In the genomic region with DNA sequence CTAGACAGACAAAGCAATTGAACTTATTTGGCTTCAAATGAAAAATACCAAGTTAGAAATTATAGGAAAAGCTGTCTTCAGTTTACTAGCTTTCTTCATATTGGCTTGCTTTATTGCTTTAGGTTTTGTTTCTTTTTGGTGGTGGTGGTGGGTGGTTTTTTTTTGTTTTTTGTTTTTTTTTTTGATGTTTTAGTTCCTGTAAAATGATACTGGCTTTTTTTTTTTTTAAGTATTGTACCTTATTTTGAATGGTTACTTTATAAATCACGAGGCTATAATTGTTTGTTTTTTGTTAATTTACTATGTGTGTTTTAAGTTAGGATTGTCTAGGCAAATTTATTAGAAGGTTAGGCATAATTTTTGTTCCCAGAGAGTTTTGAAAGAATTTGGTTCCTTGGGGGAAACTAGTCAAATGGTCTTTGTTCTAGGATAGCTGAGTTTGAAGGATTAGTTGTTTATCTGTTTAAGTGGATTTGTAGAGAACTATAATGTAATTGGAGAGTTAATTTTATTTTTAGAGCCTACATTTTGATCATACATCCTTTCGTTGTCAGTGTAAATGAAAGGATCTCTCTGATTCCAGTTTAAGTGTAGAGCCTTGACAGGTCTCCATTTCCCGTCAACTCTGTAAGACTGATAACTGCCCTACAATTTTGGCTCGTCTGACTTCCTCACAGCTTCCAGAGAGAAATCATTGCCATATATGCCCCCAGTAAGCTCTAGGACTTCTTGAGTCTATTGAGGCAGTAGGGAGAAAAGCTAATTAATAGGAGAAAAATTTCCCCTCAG, we compare ENCODE assay signal across 9 cellular contexts. TPM values are rescaled to one million over a fixed set of nuclear protein-coding genes. Genes with fewer than 3 reads are reported as not detected.
A peak's percentile ranks its signal among the peaks of the same experiment; 100 is the strongest.
DNase-seq lines count a peak whose midpoint lies in the region; ATAC-seq and TF ChIP-seq lines count a peak whose summit lies in the region.
"Had no signal": no experiment of that assay in that cellular context is flagged by ENCODE, and none has a peak within 500 bp of the region (broad histone marks: within the 10 kb centered on the region; RNA-seq: fewer than 3 reads in every experiment).

No MANE protein-coding gene starts in this region.

- peaks cover 22% of the 10 kb centered on the region for H3K4me1 ChIP-seq in Panc1 (ENCODE audit: control insufficient read depth, insufficient read depth, low read length)

- peaks cover 9% of the 10 kb centered on the region for H3K36me3 ChIP-seq in Panc1 (ENCODE audit: control insufficient read depth, insufficient read depth, low read length)

- no TSS peak for BruUV-seq in Panc1 (replicated peaks; lab: Mats Ljungman, UMichigan)

- no peaks in the 10 kb centered on the region for H3K27me3 ChIP-seq in Panc1 (ENCODE audit: control insufficient read depth, insufficient read depth, low read length)

- ATAC-seq in Panc1 (no peak), HG02885 (IDR thresholded peaks at IDR 0.05; ENCODE audit: poor library complexity, unreplicated experiment) (no peak), GM21737 (IDR thresholded peaks at IDR 0.05; ENCODE audit: unreplicated experiment) (no peak), GM18868 (IDR thresholded peaks at IDR 0.05; ENCODE audit: unreplicated experiment) (no peak)

- TF ChIP-seq CTCF in GM12875 (IDR thresholded peaks at IDR 0.05; ENCODE audit: borderline replicate concordance, insufficient read depth, low read depth, low read length) (no peak), Panc1 (IDR thresholded peaks at IDR 0.05) (no peak), epithelial cell of esophagus (IDR thresholded peaks at IDR 0.05; ENCODE audit: insufficient read depth, low read depth, low read length, missing control alignments) (no peak), retinal pigment epithelial cell (conservative IDR thresholded peaks at IDR 0.05; ENCODE audit: low read depth, low read length) (no peak), lower leg skin (IDR thresholded peaks at IDR 0.05) (no peak)

- in situ Hi-C loops in Panc1 (cut with HindIII; ENCODE audit: low pct_unique_long_range_greater_than_20kb, low sequenced_read_pairs): no loop called here

- TF ChIP-seq POLR2A in lower leg skin (IDR thresholded peaks at IDR 0.05): no peak

- H3K27ac ChIP-seq in Panc1 (ENCODE audit: low read length): peak overlapping the region; percentile 99

- no peaks in the 10 kb centered on the region for H3K9me3 ChIP-seq in Panc1 (ENCODE audit: control insufficient read depth, insufficient read depth, low read depth, low read length)

- no peak for DNase-seq in Panc1 (ENCODE audit: low read depth, low spot score)
- DNase-seq in epithelial cell of esophagus (ENCODE audit: low read depth): no peak
- DNase-seq in retinal pigment epithelial cell (ENCODE audit: low read depth): no peak
- no peak for DNase-seq in lower leg skin (ENCODE audit: low spot score in 2 of 2)
- DNase-seq: NCI-H1436 had no signal

- 6 to 8% methylated on average over 4 of the region's 4 CpGs for WGBS in lower leg skin, 2 donors

- intact Hi-C loops in Panc1 (cut with micrococcal nuclease; ENCODE audit: unreplicated experiment): no loop called here
- intact Hi-C loops in lower leg skin (cut with DNase I; ENCODE audit: low total_unique reads): no loop called here

- POLR2A ChIA-PET in Panc1 (lab: Charles Lee): interaction anchor here (0.7 kb wide), 2 partner anchors 34 to 83 kb away, joined by 3 read pairs; no protein-coding TSS in a partner anchor

- H3K4me3 ChIP-seq in GM12875 (ENCODE audit: low read depth, low read length): peak overlapping the region; percentile 14
- peak overlapping the region; percentile 92 to 93 for H3K4me3 ChIP-seq in Panc1 (ENCODE audit: low read depth in 2 of 2, low read length in 2 of 2)
- H3K4me3 ChIP-seq in epithelial cell of esophagus (ENCODE audit: low read length): peak overlapping the region; percentile 96
- H3K4me3 ChIP-seq in retinal pigment epithelial cell (ENCODE audit: low read length): peak overlapping the region; percentile 97
- no peak overlapping the region for H3K4me3 ChIP-seq in lower leg skin (ENCODE audit: low read depth, poor library complexity, severe bottlenecking)

- CTCF ChIA-PET in Panc1 (lab: Charles Lee): no interaction called here

RNA-seq across cellular contexts. Expression of a gene that starts 3.5 kb away (rescaled TPM):
- total RNA-seq in Panc1 (2021; ENCODE audit: unreplicated experiment) (51.4 TPM), lower leg skin (100 to 1,000 TPM in 3 of 4 donors, 10 to 100 TPM in 1; 86.4 to 130 (median 114) TPM)
- polyA plus RNA-seq in Panc1 (2012; ENCODE audit: insufficient read length): 20.9 TPM
